Comparison of ENCODE assay signal across 19 cellular contexts in the genomic region with DNA sequence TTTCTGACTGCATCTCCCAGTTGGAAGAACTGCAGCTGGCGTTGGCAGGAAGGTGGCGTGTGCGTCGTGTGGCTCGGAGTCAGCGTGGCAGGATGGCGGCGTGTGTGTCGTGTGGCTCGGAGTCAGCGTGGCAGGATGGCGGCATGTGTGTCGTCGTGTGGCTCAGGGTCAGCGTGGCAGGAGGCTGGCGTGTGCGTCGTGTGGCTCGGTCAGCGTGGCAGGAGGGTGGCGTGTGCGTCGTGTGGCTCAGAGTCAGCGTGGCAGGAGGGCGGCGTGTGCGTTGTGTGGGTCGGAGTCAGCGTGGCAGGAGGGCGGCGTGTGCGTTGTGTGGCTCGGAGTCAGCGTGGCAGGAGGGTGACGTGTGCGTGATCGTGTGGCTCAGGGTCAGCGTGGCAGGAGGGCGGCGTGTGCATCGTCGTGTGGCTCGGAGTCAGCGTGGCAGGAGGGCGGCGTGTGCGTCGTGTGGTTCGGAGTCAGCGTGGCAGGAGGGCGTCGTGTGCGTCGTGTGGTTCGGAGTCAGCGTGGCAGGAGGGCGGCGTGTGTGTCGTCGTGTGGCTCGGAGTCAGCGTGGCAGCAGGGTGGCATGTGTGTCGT. TPM values are rescaled to one million over a fixed set of nuclear protein-coding genes. Genes with fewer than 3 reads are reported as not detected.
A peak's percentile ranks its signal among the peaks of the same experiment; 100 is the strongest.
DNase-seq lines count a peak whose midpoint lies in the region; FAIRE-seq and TF ChIP-seq lines count a peak whose summit lies in the region.
"Had no signal": no experiment of that assay in that cellular context is flagged by ENCODE, and none has a peak within 500 bp of the region (broad histone marks: within the 10 kb centered on the region; RNA-seq: fewer than 3 reads in every experiment).

No MANE protein-coding gene starts in this region.

- TF ChIP-seq POLR2A in GM12891 (IDR thresholded peaks at IDR 0.05; ENCODE audit: low read depth, low read length) = no peak

- no peak for TF ChIP-seq CTCF in endothelial cell (IDR thresholded peaks at IDR 0.05; ENCODE audit: unreplicated experiment)
- TF ChIP-seq CTCF in osteoblast (IDR thresholded peaks at IDR 0.05; ENCODE audit: extremely low read depth, low read depth, low read length) = no peak

- H3K9me3 Mint-ChIP-seq in activated T-cell treated with anti-CD3 and anti-CD28 coated beads, Interleukin-2, amount 50 U/mL, for 24 hours = peaks cover 4% of the 10 kb centered on the region
- H3K9me3 Mint-ChIP-seq in endothelial cell (ENCODE audit: unreplicated experiment) = peaks cover 5% of the 10 kb centered on the region
- H3K9me3 Mint-ChIP-seq: CD4-positive, CD25-positive, alpha-beta regulatory T cell had no signal

- no peak overlapping the region for H3K27ac ChIP-seq in osteoblast (ENCODE audit: low read depth, low read length)
- H3K27ac ChIP-seq: SJCRH30 had no signal

- no peak overlapping the region for H2AFZ ChIP-seq in osteoblast (ENCODE audit: low read length)

- no peak overlapping the region for H3K4me3 ChIP-seq in osteoblast (ENCODE audit: insufficient read depth, low read length)
- H3K4me3 ChIP-seq: SJCRH30 had no signal

- peaks cover 22% of the 10 kb centered on the region for H3K79me2 ChIP-seq in osteoblast (ENCODE audit: insufficient read depth, low read length)

- DNase-seq in activated T-cell treated with anti-CD3 and anti-CD28 coated beads, Interleukin-2, amount 50 U/mL, for 24 hours = no peak
- DNase-seq in activated T-cell treated with anti-CD3 and anti-CD28 coated beads, Interleukin-2, amount 50 U/mL, for 48 hours = no peak
- DNase-seq in GM12891 (ENCODE audit: insufficient read length, low spot score) (no peak), endothelial cell (ENCODE audit: low spot score) (no peak), osteoblast (ENCODE audit: insufficient read length, low spot score, missing footprints) (peak; percentile 23), NCI-H1694 (lab: John Stamatoyannopoulos, UW) (no peak), NCI-H524 treated with DMSO at 0.1 percent for 48 hours (lab: John Stamatoyannopoulos, UW) (no peak), CD1c-positive myeloid dendritic cell (ENCODE audit: extremely low spot score) (no peak)
- DNase-seq: CD4-positive, CD25-positive, alpha-beta regulatory T cell; DMS79; H7; NCI-H1436 treated with DMSO at 0.1 percent for 48 hours; NCI-H2081 treated with DMSO at 0.1 percent for 48 hours; NCI-H526; SJCRH30 had no signal

- no peaks in the 10 kb centered on the region for H3K9me3 ChIP-seq in osteoblast (ENCODE audit: low read depth, low read length)
- H3K9me3 ChIP-seq: SJCRH30 had no signal

- no peaks in the 10 kb centered on the region for H4K20me1 ChIP-seq in osteoblast (ENCODE audit: insufficient read depth, low read length)

- no peak overlapping the region for H3K4me3 Mint-ChIP-seq in activated T-cell treated with anti-CD3 and anti-CD28 coated beads, Interleukin-2, amount 50 U/mL, for 24 hours
- H3K4me3 Mint-ChIP-seq in endothelial cell (ENCODE audit: unreplicated experiment) = peak overlapping the region; percentile 86
- H3K4me3 Mint-ChIP-seq: CD4-positive, CD25-positive, alpha-beta regulatory T cell had no signal

- peak overlapping the region; percentile 23 for H3K27ac Mint-ChIP-seq in activated T-cell treated with anti-CD3 and anti-CD28 coated beads, Interleukin-2, amount 50 U/mL, for 24 hours
- no peak overlapping the region for H3K27ac Mint-ChIP-seq in endothelial cell (ENCODE audit: unreplicated experiment)
- H3K27ac Mint-ChIP-seq: CD4-positive, CD25-positive, alpha-beta regulatory T cell had no signal

- peaks cover 7% of the 10 kb centered on the region for H3K4me1 Mint-ChIP-seq in activated T-cell treated with anti-CD3 and anti-CD28 coated beads, Interleukin-2, amount 50 U/mL, for 24 hours (ENCODE audit: low read depth)
- peaks cover 2% of the 10 kb centered on the region for H3K4me1 Mint-ChIP-seq in endothelial cell (ENCODE audit: unreplicated experiment)

- no peaks in the 10 kb centered on the region for H3K36me3 ChIP-seq in osteoblast (ENCODE audit: insufficient read depth, low read length)

- H3K27me3 Mint-ChIP-seq in activated T-cell treated with anti-CD3 and anti-CD28 coated beads, Interleukin-2, amount 50 U/mL, for 24 hours = no peaks in the 10 kb centered on the region
- H3K27me3 Mint-ChIP-seq in endothelial cell (ENCODE audit: unreplicated experiment) = peaks cover 13% of the 10 kb centered on the region
- H3K27me3 Mint-ChIP-seq: CD4-positive, CD25-positive, alpha-beta regulatory T cell had no signal

- H3K4me2 ChIP-seq in osteoblast (ENCODE audit: insufficient read depth, low read length) = no peak overlapping the region

- peaks cover 60% of the 10 kb centered on the region for H3K36me3 Mint-ChIP-seq in activated T-cell treated with anti-CD3 and anti-CD28 coated beads, Interleukin-2, amount 50 U/mL, for 24 hours (ENCODE audit: low read depth)
- peaks cover 29% of the 10 kb centered on the region for H3K36me3 Mint-ChIP-seq in endothelial cell (ENCODE audit: low read depth, unreplicated experiment)

- peak; percentile 41 for FAIRE-seq in GM12891 (lab: Jason Lieb, UNC)

- H3K4me1 ChIP-seq in osteoblast (ENCODE audit: insufficient read depth, low read length) = no peaks in the 10 kb centered on the region

- H3K27me3 ChIP-seq in osteoblast (ENCODE audit: insufficient read depth, low read length) = no peaks in the 10 kb centered on the region
- H3K27me3 ChIP-seq: SJCRH30 had no signal

TF ChIP-seq in GM12891, 5 proteins besides CTCF, POLR2A, EP300 and RAD21:
- TF ChIP-seq PAX5 (IDR thresholded peaks at IDR 0.05; ENCODE audit: insufficient read depth, low read length, severe bottlenecking) (no peak), TAF1 (IDR thresholded peaks at IDR 0.05; ENCODE audit: low read depth, low read length) (no peak), POLR2AphosphoS5 (IDR thresholded peaks at IDR 0.05; ENCODE audit: low read depth, low read length) (no peak), POU2F2 (IDR thresholded peaks at IDR 0.05; ENCODE audit: low read depth, low read length) (no peak), SPI1 (IDR thresholded peaks at IDR 0.05; ENCODE audit: low read depth, low read length) (no peak)
TF ChIP-seq in GM12891: peak in this region for 0.

RNA-seq across cellular contexts. Expression of a gene that starts 38.3 kb away (rescaled TPM):
- polyA plus RNA-seq in GM12891 (2012; ENCODE audit: low read depth, missing spikeins) = 0.04 TPM
- 0.31 TPM for total RNA-seq in endothelial cell (ENCODE audit: unreplicated experiment)
- total RNA-seq in osteoblast = not detected in 2 replicates
- total RNA-seq: A172; CD4-positive, CD25-positive, alpha-beta regulatory T cell; G401; H7; OCI-LY7; RPMI7951; SJCRH30 had no signal

RNA-seq across cellular contexts. Expression of a gene that starts 49.6 kb away (rescaled TPM):
- polyA plus RNA-seq in GM12891 (2012; ENCODE audit: low read depth, missing spikeins) = 78.5 TPM
- total RNA-seq in endothelial cell (ENCODE audit: unreplicated experiment) (207 TPM), osteoblast (28.0 and 29.0 TPM in 2 replicates)
